21 cellular contexts compared by ENCODE assay signal in genomic region chr19:28521169-28521568, GRCh38.
"Had no signal": no experiment of that assay in that cellular context is flagged by ENCODE, and none has a peak within 500 bp of the region (broad histone marks: within the 10 kb centered on the region; RNA-seq: fewer than 3 reads in every experiment).

No MANE protein-coding gene starts in this region.

- H3K79me2 ChIP-seq: parathyroid adenoma had no signal

- H3K4me3 ChIP-seq: left lung, mucosa of descending colon, right atrium auricular region, sigmoid colon, stomach, thyroid gland had no signal

- H3K27me3 ChIP-seq: left lung, neutrophil, right atrium auricular region, sigmoid colon, stomach, thyroid gland had no signal

- H3K9me3 ChIP-seq: left lung, mucosa of descending colon, neutrophil, right atrium auricular region, sigmoid colon, stomach, thyroid gland had no signal

- H3K9ac ChIP-seq: parathyroid adenoma had no signal

- H3K36me3 ChIP-seq: left lung, neutrophil, right atrium auricular region, sigmoid colon, stomach, thyroid gland had no signal

- FAIRE-seq: colon, frontal cortex, kidney had no signal

- H3K27ac ChIP-seq: dorsolateral prefrontal cortex, left lung, neutrophil, parathyroid adenoma, right atrium auricular region, sigmoid colon, stomach, thyroid gland had no signal

- H3K4me1 ChIP-seq: left lung, parathyroid adenoma, right atrium auricular region, sigmoid colon, thyroid gland had no signal

- ATAC-seq: left lung; mucosa of descending colon; natural killer cell treated with Interleukin-12 subunit alpha and Interleukin-12 subunit beta and Interleukin-15 and Interleukin-18, amount 100 ng/mL, for 72 hours; stimulated activated effector memory CD8-positive, alpha-beta T cell treated with anti-CD3 and anti-CD28 coated beads, Interleukin-12 subunit alpha, Interleukin-12 subunit beta, amount 100 ng/mL, for 72 hours had no signal

- DNase-seq: dorsolateral prefrontal cortex; effector CD4-positive, alpha-beta T cell; head of caudate nucleus; kidney; left lung; mesenchymal stem cell; mucosa of descending colon; naive B cell; sigmoid colon; stimulated activated CD4-positive, alpha-beta T cell treated with anti-CD3 and anti-CD28 coated beads, Interleukin-2, amount 100 ng/mL, for 24 hours; stimulated activated CD4-positive, alpha-beta T cell treated with anti-CD3 and anti-CD28 coated beads, Interleukin-4, amount 100 ng/mL, for 24 hours; stimulated activated naive CD4-positive, alpha-beta T cell treated with Interleukin-2 at 50 U/mL for 16 hours; stomach; thyroid gland had no signal

- H2AFZ ChIP-seq: parathyroid adenoma had no signal
